In the genomic region with DNA sequence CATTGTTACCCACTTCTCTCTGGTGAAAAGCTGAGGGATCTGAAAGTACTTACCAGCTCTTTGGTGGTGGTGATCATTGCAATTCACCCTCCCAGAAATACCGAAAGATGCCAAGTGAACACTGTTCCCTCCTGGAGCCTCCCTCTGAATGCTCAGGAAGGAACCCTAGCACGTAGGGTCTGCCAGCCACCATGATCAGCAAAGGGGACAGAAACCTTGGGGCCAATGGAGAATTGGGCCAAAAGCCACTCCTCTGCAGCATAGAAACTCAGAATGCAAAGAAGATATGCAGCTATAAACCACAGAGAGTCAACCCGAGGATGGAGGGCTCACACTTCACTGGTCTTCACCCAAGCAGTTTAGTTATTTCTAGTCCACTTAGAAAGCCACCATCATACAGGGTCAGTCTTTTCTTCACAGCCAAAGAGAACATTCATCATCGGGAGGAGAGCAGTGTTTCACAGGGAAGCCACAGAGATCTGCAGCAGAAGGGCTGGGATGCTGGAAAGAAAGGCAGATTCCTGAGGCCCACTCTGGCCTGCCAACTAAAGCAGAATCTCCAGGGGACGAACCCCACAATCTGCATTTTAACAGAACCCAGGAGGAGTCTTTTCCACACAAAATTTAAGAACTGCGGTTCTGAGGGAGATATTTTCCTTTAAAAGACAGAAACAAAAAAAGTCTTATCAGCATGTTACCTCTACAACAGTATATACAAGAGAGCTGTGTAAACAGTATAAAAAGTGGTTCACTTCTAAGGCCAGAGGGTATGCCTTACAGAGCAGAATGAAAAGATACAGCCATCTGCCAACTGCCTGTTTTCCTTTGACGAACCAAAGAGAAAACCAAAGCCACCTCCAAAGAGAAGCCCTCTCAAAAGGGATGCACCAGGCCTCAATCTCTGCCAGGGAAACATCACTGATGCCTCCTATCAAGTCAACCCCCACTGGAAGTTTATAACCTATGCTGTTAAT, we compare ENCODE assay signal across 8 cellular contexts. TPM values are rescaled to one million over a fixed set of nuclear protein-coding genes. Genes with fewer than 3 reads are reported as not detected.
A peak's percentile ranks its signal among the peaks of the same experiment; 100 is the strongest.
DNase-seq lines count a peak whose midpoint lies in the region; ATAC-seq and TF ChIP-seq lines count a peak whose summit lies in the region.

No MANE protein-coding gene starts in this region.

- no peak overlapping the region for H3K9ac ChIP-seq in rectal smooth muscle tissue (ENCODE audit: low read length)

- H3K4me1 ChIP-seq in rectal smooth muscle tissue (ENCODE audit: control insufficient read depth, insufficient read depth, low read length): peaks cover 44% of the 10 kb centered on the region

- in situ Hi-C loops in astrocyte of the cerebellum (cut with HindIII; ENCODE audit: low sequenced_read_pairs): no loop called here

- H3K4me3 Mint-ChIP-seq in Calu3 (ENCODE audit: low read depth, unreplicated experiment): no peak overlapping the region

- peak; percentile 25 for DNase-seq in NCI-H2171 treated with DMSO at 0.1 percent for 48 hours (lab: John Stamatoyannopoulos, UW)
- DNase-seq in NCI-H2171 (lab: John Stamatoyannopoulos, UW): no peak
- peak; percentile 90 for DNase-seq in astrocyte of the cerebellum (ENCODE audit: low read depth)
- no peak for DNase-seq in nucleus accumbens (lab: John Stamatoyannopoulos, UW)
- DNase-seq in Calu3: no peak
- no peak for DNase-seq in SIG-M5 treated with dmso at 0.1 percent for 504 hours (lab: John Stamatoyannopoulos, UW; ENCODE audit: unreplicated experiment)

- no TSS peak for BruUV-seq in Calu3 (replicated peaks; lab: Mats Ljungman, UMichigan)

- TF ChIP-seq CTCF in astrocyte of the cerebellum (IDR thresholded peaks at IDR 0.05; ENCODE audit: low read depth, low read length, missing control alignments) (no peak), Calu3 (IDR thresholded peaks at IDR 0.05; ENCODE audit: unreplicated experiment) (no peak)

- H3K27me3 Mint-ChIP-seq in Calu3 (ENCODE audit: unreplicated experiment): no peaks in the 10 kb centered on the region

- H3K4me3 ChIP-seq in astrocyte of the cerebellum (ENCODE audit: low read depth, low read length) (no peak overlapping the region), rectal smooth muscle tissue (ENCODE audit: low read length) (no peak overlapping the region)

- H3K27ac Mint-ChIP-seq in Calu3 (ENCODE audit: unreplicated experiment): no peak overlapping the region

- peak; percentile 43 for ATAC-seq in HG03060 (IDR thresholded peaks at IDR 0.05; ENCODE audit: low read depth, unreplicated experiment)

- intact Hi-C loops in Calu3 (cut with micrococcal nuclease; ENCODE audit: unreplicated experiment): loop anchor here (5.0 kb wide), 1 partner anchor 59 kb away; no protein-coding TSS in a partner anchor

- no peaks in the 10 kb centered on the region for H3K36me3 Mint-ChIP-seq in Calu3 (ENCODE audit: insufficient read depth, unreplicated experiment)

- H3K4me1 Mint-ChIP-seq in Calu3 (ENCODE audit: low read depth, unreplicated experiment): no peaks in the 10 kb centered on the region

- H3K9me3 Mint-ChIP-seq in Calu3 (ENCODE audit: low read depth, unreplicated experiment): no peaks in the 10 kb centered on the region

- no peaks in the 10 kb centered on the region for H3K27me3 ChIP-seq in rectal smooth muscle tissue (ENCODE audit: control insufficient read depth, insufficient read depth, low read length)

- H3K27ac ChIP-seq in rectal smooth muscle tissue (ENCODE audit: low read depth, low read length): peak overlapping the region; percentile 25

- H3K36me3 ChIP-seq in rectal smooth muscle tissue (ENCODE audit: control insufficient read depth, insufficient read depth, low read length): no peaks in the 10 kb centered on the region

- CTCF ChIA-PET in Calu3 (lab: Charles Lee): interaction anchor here (0.6 to 1.0 kb wide), 6 partner anchors 9 to 189 kb away, joined by 3 to 8 read pairs (median 4); no protein-coding TSS in a partner anchor

RNA-seq across cellular contexts. Expression of a gene that starts 11.3 kb away (rescaled TPM):
- total RNA-seq in Calu3 (2022): 50.0 and 52.8 TPM in 2 replicates

RNA-seq across cellular contexts. Expression of a gene that starts 26.1 kb away (rescaled TPM):
- total RNA-seq in Calu3 (2022): not detected in 2 replicates

Comparison
In these comparisons a context has a peak if more than half of its experiments do, and no peak if none do; other contexts are left out.
1. DNase-seq: peak in NCI-H2171 treated with DMSO at 0.1 percent for 48 hours (single experiment) and astrocyte of the cerebellum (single experiment); none in NCI-H2171 (single experiment), nucleus accumbens (0 of 56), Calu3 (single experiment) and SIG-M5 treated with dmso at 0.1 percent for 504 hours (single experiment).